In the genomic region with DNA sequence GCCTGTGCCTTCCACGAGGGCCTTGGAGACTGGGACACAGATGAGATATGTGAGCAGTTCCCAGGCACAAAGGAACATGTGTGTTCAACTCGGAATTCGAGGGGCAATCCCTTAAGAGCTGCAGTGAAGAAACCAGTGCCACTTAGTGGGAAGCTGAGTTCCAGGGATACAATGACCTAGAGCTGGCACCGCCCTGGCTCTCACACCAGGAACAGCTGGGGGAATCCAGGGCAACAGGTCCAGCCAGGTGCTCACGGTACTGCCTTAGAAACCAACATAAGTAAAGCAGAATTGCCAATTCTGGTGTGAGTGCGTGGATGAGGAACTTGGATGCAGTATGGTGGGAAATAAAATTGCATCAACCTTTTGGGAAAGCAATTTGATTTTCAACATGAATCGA, we compare ENCODE assay signal across 2 cellular contexts.
TF ChIP-seq lines count a peak whose summit lies in the region.

No MANE protein-coding gene starts in this region.

TF ChIP-seq in A549, 52 proteins besides CTCF, POLR2A, EP300 and RAD21:
- TF ChIP-seq, protein P1, sequence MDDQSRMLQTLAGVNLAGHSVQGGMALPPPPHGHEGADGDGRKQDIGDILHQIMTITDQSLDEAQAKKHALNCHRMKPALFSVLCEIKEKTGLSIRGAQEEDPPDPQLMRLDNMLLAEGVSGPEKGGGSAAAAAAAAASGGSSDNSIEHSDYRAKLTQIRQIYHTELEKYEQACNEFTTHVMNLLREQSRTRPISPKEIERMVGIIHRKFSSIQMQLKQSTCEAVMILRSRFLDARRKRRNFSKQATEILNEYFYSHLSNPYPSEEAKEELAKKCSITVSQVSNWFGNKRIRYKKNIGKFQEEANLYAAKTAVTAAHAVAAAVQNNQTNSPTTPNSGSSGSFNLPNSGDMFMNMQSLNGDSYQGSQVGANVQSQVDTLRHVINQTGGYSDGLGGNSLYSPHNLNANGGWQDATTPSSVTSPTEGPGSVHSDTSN (IDR thresholded peaks at IDR 0.05): no peak
- TF ChIP-seq GATA3 (IDR thresholded peaks at IDR 0.05; ENCODE audit: borderline replicate concordance) (no peak), EHMT2 (IDR thresholded peaks at IDR 0.05; ENCODE audit: low read depth) (no peak)

TF ChIP-seq in IMR-90, 13 proteins besides CTCF, POLR2A, EP300 and RAD21:
- TF ChIP-seq RFX5 (IDR thresholded peaks at IDR 0.05; ENCODE audit: low read depth, low read length) (no peak), MAZ (IDR thresholded peaks at IDR 0.05; ENCODE audit: borderline replicate concordance, low read depth, low read length) (no peak)
